1 cellular context compared by ENCODE assay signal in genomic region chr2:187548658-187549057, GRCh38.
TF ChIP-seq lines count a peak whose summit lies in the region.

No MANE protein-coding gene starts in this region.

TF ChIP-seq in A549, 52 proteins besides CTCF, POLR2A, EP300 and RAD21 (continued from another document):
- TF ChIP-seq PBX3 (IDR thresholded peaks at IDR 0.05) (no peak), FOSL2 (IDR thresholded peaks at IDR 0.05) (no peak), FOSL2 (CRISPR knock-in tag; IDR thresholded peaks at IDR 0.05) (no peak), EHMT2 (IDR thresholded peaks at IDR 0.05; ENCODE audit: low read depth) (no peak), TFCP2L1 (CRISPR knock-in tag; IDR thresholded peaks at IDR 0.05) (no peak), MAZ (IDR thresholded peaks at IDR 0.05; ENCODE audit: borderline replicate concordance, low read depth, low read length) (no peak), NR3C1 (IDR thresholded peaks at IDR 0.05) (no peak), HOXB5 (CRISPR knock-in tag; IDR thresholded peaks at IDR 0.05) (no peak)
TF ChIP-seq in A549: peak in this region for 0.
